In the genomic region with DNA sequence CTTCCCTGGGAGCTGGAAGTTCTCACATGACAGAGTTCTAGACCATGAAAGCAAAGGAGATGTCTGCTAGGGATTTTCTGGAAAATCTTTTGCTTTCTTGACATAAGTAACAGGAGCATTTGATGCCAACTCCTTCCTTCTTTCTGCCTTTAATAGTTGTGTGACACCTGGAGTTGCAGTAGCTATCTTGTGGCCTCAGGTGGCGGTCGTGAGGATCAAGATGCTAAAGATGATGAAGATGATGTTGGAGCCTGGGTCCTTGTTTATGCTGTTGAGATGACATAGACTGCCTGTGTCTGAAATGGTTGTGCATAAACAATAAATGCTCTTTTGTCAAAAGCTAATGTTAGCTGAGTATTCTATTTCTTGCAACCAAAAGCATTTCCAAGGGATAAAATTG, we compare ENCODE assay signal across 18 cellular contexts. TPM values are rescaled to one million over a fixed set of nuclear protein-coding genes. Genes with fewer than 3 reads are reported as not detected.
DNase-seq lines count a peak whose midpoint lies in the region; TF ChIP-seq lines count a peak whose summit lies in the region.
"Had no signal": no experiment of that assay in that cellular context is flagged by ENCODE, and none has a peak within 500 bp of the region (broad histone marks: within the 10 kb centered on the region; RNA-seq: fewer than 3 reads in every experiment).

No MANE protein-coding gene starts in this region.

- H3K9ac ChIP-seq in Loucy (ENCODE audit: low read depth, low read length, poor library complexity, severe bottlenecking) (no peak overlapping the region), neural progenitor cell (no peak overlapping the region)
- H3K9ac ChIP-seq: BLaER1 treated with 17β-estradiol and CSF1 and Interleukin-3, amounts not matched to agents 10 nM and 100 nM had no signal

- H3K27me3 Mint-ChIP-seq in neural progenitor cell (ENCODE audit: insufficient read depth, low read depth): peaks cover 4% of the 10 kb centered on the region

- H3K4me3 ChIP-seq in Loucy (ENCODE audit: low read length, poor library complexity, severe bottlenecking) (no peak overlapping the region), PC-9 (no peak overlapping the region), neural progenitor cell (no peak overlapping the region), A673 (ENCODE audit: low read depth, low read length, poor library complexity, severe bottlenecking) (no peak overlapping the region)
- H3K4me3 ChIP-seq: BLaER1 treated with 17β-estradiol and CSF1 and Interleukin-3, amounts not matched to agents 10 nM and 100 nM; SJCRH30 had no signal

- 0 out of 2 replicates have a peak, but pooled peaks have one; percentile 10 for TF ChIP-seq CTCF in Loucy (conservative IDR thresholded peaks at IDR 0.05; ENCODE audit: low read length)
- peak; percentile 38; the same call in 1 of the 2 replicates for TF ChIP-seq CTCF in PC-9 (conservative IDR thresholded peaks at IDR 0.05)
- peak; percentile 16 for TF ChIP-seq CTCF in neural progenitor cell (IDR thresholded peaks at IDR 0.05)
- TF ChIP-seq CTCF in A673 (conservative IDR thresholded peaks at IDR 0.05; ENCODE audit: low read depth, low read length): no peak

- H3K27ac ChIP-seq in PC-9 (no peak overlapping the region), neural progenitor cell (no peak overlapping the region), A673 (ENCODE audit: low read depth, low read length, poor library complexity, severe bottlenecking) (no peak overlapping the region)
- H3K27ac ChIP-seq: BLaER1 treated with 17β-estradiol and CSF1 and Interleukin-3, amounts not matched to agents 10 nM and 100 nM; SJCRH30 had no signal

- H3K4me2 ChIP-seq in Loucy (ENCODE audit: low read depth, low read length, poor library complexity, severe bottlenecking) (no peak overlapping the region), PC-9 (no peak overlapping the region), neural progenitor cell (no peak overlapping the region)
- H3K4me2 ChIP-seq: BLaER1 treated with 17β-estradiol and CSF1 and Interleukin-3, amounts not matched to agents 10 nM and 100 nM had no signal

- no peaks in the 10 kb centered on the region for H3K27me3 ChIP-seq in Loucy (ENCODE audit: insufficient read depth, low read length, poor library complexity, severe bottlenecking)
- peaks cover 44% of the 10 kb centered on the region for H3K27me3 ChIP-seq in PC-9 (ENCODE audit: insufficient read depth, low read depth)
- H3K27me3 ChIP-seq in neural progenitor cell: no peaks in the 10 kb centered on the region
- no peaks in the 10 kb centered on the region for H3K27me3 ChIP-seq in A673 (replicated peaks; ENCODE audit: insufficient read depth, low read depth, low read length, poor library complexity)
- H3K27me3 ChIP-seq: BLaER1 treated with 17β-estradiol and CSF1 and Interleukin-3, amounts not matched to agents 10 nM and 100 nM had no signal

- BruUV-seq in PC-9 (replicated peaks; lab: Mats Ljungman, UMichigan) (no TSS peak), A673 (replicated peaks; lab: Mats Ljungman, UMichigan) (no TSS peak)

- peaks cover 8% of the 10 kb centered on the region for H3K4me1 Mint-ChIP-seq in neural progenitor cell

- H3K9me3 ChIP-seq in Loucy (ENCODE audit: insufficient read depth, low read depth, low read length): no peaks in the 10 kb centered on the region
- no peaks in the 10 kb centered on the region for H3K9me3 ChIP-seq in PC-9 (ENCODE audit: insufficient read depth, low read depth)
- no peaks in the 10 kb centered on the region for H3K9me3 ChIP-seq in neural progenitor cell (ENCODE audit: low read depth)
- H3K9me3 ChIP-seq in A673 (ENCODE audit: low read depth, low read length, poor library complexity, severe bottlenecking): no peaks in the 10 kb centered on the region
- H3K9me3 ChIP-seq: BLaER1 treated with 17β-estradiol and CSF1 and Interleukin-3, amounts not matched to agents 10 nM and 100 nM; SJCRH30 had no signal

- POLR2A ChIA-PET in PC-9 (lab: Charles Lee; ENCODE audit: unreplicated experiment) (no interaction called here), A673 (lab: Charles Lee; ENCODE audit: low non-redundant PET) (interaction anchor here (0.6 kb wide), 1 partner anchor 187 kb away, joined by 3 read pairs; no protein-coding TSS in a partner anchor)

- H3K4me1 ChIP-seq in Loucy (ENCODE audit: insufficient read depth, low read length, poor library complexity, severe bottlenecking): no peaks in the 10 kb centered on the region
- no peaks in the 10 kb centered on the region for H3K4me1 ChIP-seq in PC-9 (replicated peaks; ENCODE audit: insufficient read depth)
- H3K4me1 ChIP-seq in neural progenitor cell: peaks cover 13% of the 10 kb centered on the region
- peaks cover 35% of the 10 kb centered on the region for H3K4me1 ChIP-seq in A673 (ENCODE audit: insufficient read depth, low read length, poor library complexity, severe bottlenecking)
- H3K4me1 ChIP-seq: SJCRH30 had no signal

- intact Hi-C loops in PC-9 (cut with micrococcal nuclease; ENCODE audit: unreplicated experiment): loop anchor here (5.0 to 10.0 kb wide), 3 partner anchors 83 to 1114 kb away; a partner anchor contains a TSS
- intact Hi-C loops in A673 (cut with micrococcal nuclease; ENCODE audit: unreplicated experiment): loop anchor here (10.0 kb wide), 3 partner anchors 374 to 1044 kb away; a partner anchor contains a TSS

- CTCF ChIA-PET in PC-9 (lab: Charles Lee) (no interaction called here), A673 (lab: Charles Lee) (no interaction called here)

- no peak overlapping the region for H3K4me3 Mint-ChIP-seq in neural progenitor cell

- H3K79me2 ChIP-seq in Loucy (ENCODE audit: insufficient read depth, low read length) (no peaks in the 10 kb centered on the region), PC-9 (ENCODE audit: low read depth) (no peaks in the 10 kb centered on the region), neural progenitor cell (ENCODE audit: low read depth) (no peaks in the 10 kb centered on the region)

- DNase-seq in NCI-H82 (lab: John Stamatoyannopoulos, UW): peak; percentile 29
- DNase-seq in NCI-H82 treated with DMSO at 0.1 percent for 48 hours (lab: John Stamatoyannopoulos, UW; ENCODE audit: unreplicated experiment): no peak
- no peak for DNase-seq in PC-9
- DNase-seq in neural progenitor cell (ENCODE audit: low spot score): no peak
- no peak for DNase-seq in A673 (ENCODE audit: low spot score)
- no peak for DNase-seq in stimulated activated CD8-positive, alpha-beta memory T cell treated with anti-CD3 and anti-CD28 coated beads, Interleukin-4, amount 100 ng/mL, for 48 hours
- DNase-seq in pons (ENCODE audit: low spot score): no peak
- DNase-seq: GF-D8, KG1, MV-4-11, NCI-H1436, NCI-H2029, NCI-H2171 treated with DMSO at 0.1 percent for 48 hours, NCI-H446 treated with DMSO at 0.1 percent for 48 hours, SJCRH30, T-helper 2 cell had no signal

- H3F3A ChIP-seq in Loucy (ENCODE audit: low read depth) (no peaks in the 10 kb centered on the region), PC-9 (ENCODE audit: insufficient read depth, low read depth) (no peaks in the 10 kb centered on the region), neural progenitor cell (ENCODE audit: low read depth) (no peaks in the 10 kb centered on the region)

- no peaks in the 10 kb centered on the region for H3K9me2 ChIP-seq in Loucy (replicated peaks; ENCODE audit: low read depth, low read length)
- H3K9me2 ChIP-seq in PC-9 (ENCODE audit: insufficient read depth): no peaks in the 10 kb centered on the region

- H2AFZ ChIP-seq in Loucy (ENCODE audit: low read length): no peak overlapping the region
- H2AFZ ChIP-seq in PC-9: no peak overlapping the region
- H2AFZ ChIP-seq in neural progenitor cell (replicated peaks): no peak overlapping the region

- H3K36me3 ChIP-seq in Loucy (ENCODE audit: insufficient read depth, low read length) (no peaks in the 10 kb centered on the region), PC-9 (ENCODE audit: low read depth) (no peaks in the 10 kb centered on the region), neural progenitor cell (no peaks in the 10 kb centered on the region), A673 (ENCODE audit: insufficient read depth, low read length, poor library complexity, severe bottlenecking) (no peaks in the 10 kb centered on the region)
- H3K36me3 ChIP-seq: BLaER1 treated with 17β-estradiol and CSF1 and Interleukin-3, amounts not matched to agents 10 nM and 100 nM; SJCRH30 had no signal

- no peaks in the 10 kb centered on the region for H3K36me3 Mint-ChIP-seq in neural progenitor cell

- no peaks in the 10 kb centered on the region for H3K9me3 Mint-ChIP-seq in neural progenitor cell

- H3K27ac Mint-ChIP-seq in neural progenitor cell: no peak overlapping the region

- no peaks in the 10 kb centered on the region for H4K20me1 ChIP-seq in Loucy (ENCODE audit: insufficient read depth, low read length, poor library complexity, severe bottlenecking)
- no peaks in the 10 kb centered on the region for H4K20me1 ChIP-seq in PC-9 (ENCODE audit: insufficient read depth)
- H4K20me1 ChIP-seq in neural progenitor cell (ENCODE audit: low read depth): no peaks in the 10 kb centered on the region
- H4K20me1 ChIP-seq: BLaER1 treated with 17β-estradiol and CSF1 and Interleukin-3, amounts not matched to agents 10 nM and 100 nM had no signal

RNA-seq across cellular contexts. Expression of a gene that starts 32.7 kb away (rescaled TPM):
- total RNA-seq in PC-9 (2021) (25.8 and 30.7 TPM in 2 replicates), neural progenitor cell (ENCODE audit: low replicate concordance) (39.5 and 70.7 TPM in 2 replicates), A673 (2021) (187 and 211 TPM in 2 replicates)
